8 cellular contexts compared by ENCODE assay signal in genomic region chr9:96854073-96854876, GRCh38. TPM values are rescaled to one million over a fixed set of nuclear protein-coding genes. Genes with fewer than 3 reads are reported as not detected.
DNase-seq lines count a peak whose midpoint lies in the region; ATAC-seq and FAIRE-seq lines count a peak whose summit lies in the region.

ZNF782 (minus strand) TSS chr9:96854514; CDS start chr9:96851961, 2,553 bp downstream.

- peak; percentile 80 for ATAC-seq in GM21367 (IDR thresholded peaks at IDR 0.05; ENCODE audit: unreplicated experiment)

- FAIRE-seq in endometrium (lab: Jason Lieb, UNC), result peak; percentile 84

- DNase-seq in COR-L47 (lab: John Stamatoyannopoulos, UW) (peak; percentile 93), HUDEP-2 (lab: John Stamatoyannopoulos, UW; ENCODE audit: unreplicated experiment in 76 of 76) (peak in 74 of 76 experiments; percentile 21 to 89 (median 79)), NOMO-1 treated with dmso at 0.1 percent for 144 hours (lab: John Stamatoyannopoulos, UW; ENCODE audit: unreplicated experiment) (peak; percentile 89), mesenteric fat pad (ENCODE audit: low spot score) (peak; percentile 94)
- DNase-seq in activated CD8-positive, alpha-beta memory T cell treated with anti-CD3 and anti-CD28 coated beads, Interleukin-2, amount 50 U/mL, for 1 hour (ENCODE audit: extremely low read depth), result peak; percentile 61
- peak; percentile 72 for DNase-seq in stimulated activated CD8-positive, alpha-beta memory T cell treated with anti-CD3 and anti-CD28 coated beads, Interleukin-15, amount 100 ng/mL, for 1 hour (ENCODE audit: low read depth)

RNA-seq across cellular contexts. Expression of gene ZNF782, which starts in this region (rescaled TPM):
- total RNA-seq in mesenteric fat pad, result 4.0 TPM

Comparison
In these comparisons a context has a peak if more than half of its experiments do, and no peak if none do; other contexts are left out.
1. Peak in every context shown above with its lines: DNase-seq and ATAC-seq.